Comparison of ENCODE assay signal across 6 cellular contexts in the genomic region with DNA sequence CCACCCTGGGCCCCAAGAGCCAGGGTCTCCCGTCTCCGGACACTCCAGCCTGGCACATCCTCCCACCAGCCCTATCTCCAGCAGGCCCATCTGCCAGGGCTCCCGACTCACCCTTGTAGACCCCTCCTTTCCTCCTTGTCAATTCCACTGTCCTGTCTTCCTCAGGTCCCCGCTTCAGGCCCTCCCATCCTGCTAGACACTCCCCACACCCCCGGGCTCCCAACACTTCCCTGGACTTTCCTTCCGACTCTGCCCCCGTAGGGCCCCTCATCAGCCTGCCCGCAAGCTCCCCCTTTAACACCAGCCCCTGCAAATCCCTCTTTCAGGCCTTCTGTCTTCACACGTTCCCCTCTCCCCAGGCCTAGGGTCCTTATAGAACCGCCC. TPM values are rescaled to one million over a fixed set of nuclear protein-coding genes. Genes with fewer than 3 reads are reported as not detected.
DNase-seq lines count a peak whose midpoint lies in the region; ATAC-seq and TF ChIP-seq lines count a peak whose summit lies in the region.

No MANE protein-coding gene starts in this region.

- no peak for DNase-seq in RWPE2 (ENCODE audit: low spot score)
- no peak for DNase-seq in NCI-H524 (lab: John Stamatoyannopoulos, UW)
- DNase-seq in A172 (ENCODE audit: low spot score): no peak

- H2AFZ ChIP-seq in ACC112 (ENCODE audit: low read length, unreplicated experiment): no peak overlapping the region

- H3K27me3 ChIP-seq in ACC112 (ENCODE audit: insufficient read depth, low read length) (no peaks in the 10 kb centered on the region), RWPE2 (ENCODE audit: insufficient read depth, poor library complexity, severe bottlenecking) (no peaks in the 10 kb centered on the region), iPS-15b (ENCODE audit: control insufficient read depth, insufficient read depth, low read length) (no peaks in the 10 kb centered on the region)

- H3K27ac ChIP-seq in ACC112 (ENCODE audit: low read depth, low read length): no peak overlapping the region
- peak overlapping the region; percentile 31 for H3K27ac ChIP-seq in RWPE2 (ENCODE audit: poor library complexity, severe bottlenecking)

- H3K36me3 ChIP-seq in ACC112 (ENCODE audit: insufficient read depth, low read length) (no peaks in the 10 kb centered on the region), RWPE2 (ENCODE audit: low read depth) (no peaks in the 10 kb centered on the region), iPS-15b (ENCODE audit: control insufficient read depth, insufficient read depth, low read length) (peaks cover 3% of the 10 kb centered on the region)

- peaks cover 6% of the 10 kb centered on the region for H3K79me2 ChIP-seq in ACC112 (ENCODE audit: control insufficient read depth, insufficient read depth, low read length, unreplicated experiment)

- H3K9ac ChIP-seq in iPS-15b (ENCODE audit: low read depth, low read length): no peak overlapping the region

- H3K4me1 ChIP-seq in ACC112 (ENCODE audit: control insufficient read depth, insufficient read depth, low read length, unreplicated experiment) (peaks cover 4% of the 10 kb centered on the region), RWPE2 (ENCODE audit: insufficient read depth, poor library complexity, severe bottlenecking) (no peaks in the 10 kb centered on the region), iPS-15b (ENCODE audit: control insufficient read depth, insufficient read depth, low read length) (no peaks in the 10 kb centered on the region)

- TF ChIP-seq CTCF in RWPE2 (IDR thresholded peaks at IDR 0.05; ENCODE audit: poor library complexity, severe bottlenecking): no peak

- H3K9me3 ChIP-seq in RWPE2 (ENCODE audit: severe bottlenecking) (no peaks in the 10 kb centered on the region), iPS-15b (ENCODE audit: control insufficient read depth, insufficient read depth, low read length) (no peaks in the 10 kb centered on the region)

- ATAC-seq in RWPE2 (ENCODE audit: low read depth): peak; percentile 23; the same call in 2 of the 3 replicates
- no peak for ATAC-seq in HG03469 (IDR thresholded peaks at IDR 0.05; ENCODE audit: unreplicated experiment)

- H3K4me3 ChIP-seq in ACC112 (ENCODE audit: low read depth, low read length) (peak overlapping the region; percentile 90), RWPE2 (ENCODE audit: severe bottlenecking) (peak overlapping the region; percentile 48), iPS-15b (ENCODE audit: low read depth, low read length) (peak overlapping the region; percentile 73)

RNA-seq across cellular contexts. Expression of a gene that starts 1.1 kb away (rescaled TPM):
- 11.7 and 12.6 TPM in 2 replicates for total RNA-seq in A172 (2014; rRNA removed; shearing (Covaris generic))

RNA-seq across cellular contexts. Expression of a gene that starts 7.0 kb away (rescaled TPM):
- total RNA-seq in A172 (2014; rRNA removed; shearing (Covaris generic)): 47.5 and 64.6 TPM in 2 replicates

RNA-seq across cellular contexts. Expression of a gene that starts 13.9 kb away (rescaled TPM):
- 0.14 TPM in 1 of 2 replicates, not detected in the other for total RNA-seq in A172 (2014; rRNA removed; shearing (Covaris generic))

RNA-seq across cellular contexts. Expression of a gene that starts 29.5 kb away (rescaled TPM):
- total RNA-seq in A172 (2014; rRNA removed; shearing (Covaris generic)): 49.8 and 64.1 TPM in 2 replicates

RNA-seq across cellular contexts. Expression of a gene that starts 50.8 kb away (rescaled TPM):
- 41.9 and 42.4 TPM in 2 replicates for total RNA-seq in A172 (2014; rRNA removed; shearing (Covaris generic))
